In genomic region chr1:74199504-74199903, GRCh38 we compare ENCODE assay signal across 2 cellular contexts.
TF ChIP-seq lines count a peak whose summit lies in the region.

No MANE protein-coding gene starts in this region.

TF ChIP-seq in HepG2, 621 proteins besides CTCF, POLR2A, EP300 and RAD21:
- TF ChIP-seq ZNF160 (CRISPR knock-in tag; IDR thresholded peaks at IDR 0.05) = no peak
- TF ChIP-seq AHR (CRISPR knock-in tag; IDR thresholded peaks at IDR 0.05) = no peak
- TF ChIP-seq, protein P1, sequence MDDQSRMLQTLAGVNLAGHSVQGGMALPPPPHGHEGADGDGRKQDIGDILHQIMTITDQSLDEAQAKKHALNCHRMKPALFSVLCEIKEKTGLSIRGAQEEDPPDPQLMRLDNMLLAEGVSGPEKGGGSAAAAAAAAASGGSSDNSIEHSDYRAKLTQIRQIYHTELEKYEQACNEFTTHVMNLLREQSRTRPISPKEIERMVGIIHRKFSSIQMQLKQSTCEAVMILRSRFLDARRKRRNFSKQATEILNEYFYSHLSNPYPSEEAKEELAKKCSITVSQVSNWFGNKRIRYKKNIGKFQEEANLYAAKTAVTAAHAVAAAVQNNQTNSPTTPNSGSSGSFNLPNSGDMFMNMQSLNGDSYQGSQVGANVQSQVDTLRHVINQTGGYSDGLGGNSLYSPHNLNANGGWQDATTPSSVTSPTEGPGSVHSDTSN (CRISPR knock-in tag; IDR thresholded peaks at IDR 0.05; ENCODE audit: borderline replicate concordance) = no peak
- no peak for TF ChIP-seq UBTF (CRISPR knock-in tag; IDR thresholded peaks at IDR 0.05)
- no peak for TF ChIP-seq YY1 (IDR thresholded peaks at IDR 0.05; ENCODE audit: insufficient read depth, insufficient replicate concordance, low read depth, low read length)
- no peak for TF ChIP-seq XRCC5 (optimal IDR thresholded peaks at IDR 0.05; ENCODE audit: low read length)

TF ChIP-seq in endothelial cell of umbilical vein, 7 proteins besides CTCF, POLR2A, EP300 and RAD21:
- no peak for TF ChIP-seq GATA2 (IDR thresholded peaks at IDR 0.05; ENCODE audit: insufficient read depth, insufficient read length, low read depth, low read length)
- no peak for TF ChIP-seq MYC (IDR thresholded peaks at IDR 0.05; ENCODE audit: low read depth, low read length)
- no peak for TF ChIP-seq EZH2 (IDR thresholded peaks at IDR 0.05; ENCODE audit: borderline replicate concordance, low read depth, low read length, severe bottlenecking)
- TF ChIP-seq JUN (IDR thresholded peaks at IDR 0.05; ENCODE audit: borderline replicate concordance, insufficient read depth, insufficient read length, low read depth) = no peak
- no peak for TF ChIP-seq MAX (IDR thresholded peaks at IDR 0.05; ENCODE audit: insufficient read depth, insufficient read length)
- TF ChIP-seq POLR2AphosphoS5 (IDR thresholded peaks at IDR 0.05; ENCODE audit: insufficient read depth, low read depth, low read length) = no peak
- no peak for TF ChIP-seq FOS (IDR thresholded peaks at IDR 0.05; ENCODE audit: borderline replicate concordance, insufficient read depth, low read length)
